8 cellular contexts compared by ENCODE assay signal in genomic region chr1:205977348-205978014, GRCh38. TPM values are rescaled to one million over a fixed set of nuclear protein-coding genes. Genes with fewer than 3 reads are reported as not detected.
DNase-seq lines count a peak whose midpoint lies in the region; ATAC-seq, FAIRE-seq and TF ChIP-seq lines count a peak whose summit lies in the region.

No MANE protein-coding gene starts in this region.

- no peak overlapping the region for H3K4me2 ChIP-seq in endothelial cell of umbilical vein (ENCODE audit: insufficient read depth, low read length)

- TF ChIP-seq POLR2A in endothelial cell of umbilical vein (IDR thresholded peaks at IDR 0.05; ENCODE audit: low read depth, low read length), result no peak

- no TSS peak for BruUV-seq in endothelial cell of umbilical vein (replicated peaks; lab: Mats Ljungman, UMichigan)

- H3K9me3 ChIP-seq in NT2/D1 (ENCODE audit: insufficient read depth, low read length) (no peaks in the 10 kb centered on the region), endothelial cell of umbilical vein (replicated peaks; ENCODE audit: control insufficient read depth, insufficient read depth, low read length) (no peaks in the 10 kb centered on the region), mucosa of descending colon (no peaks in the 10 kb centered on the region)

- H3K4me3 ChIP-seq in NT2/D1 (ENCODE audit: insufficient read length, low read depth) (no peak overlapping the region), endothelial cell of umbilical vein (replicated peaks in 1 of 3; ENCODE audit: insufficient read depth in 1 of 3, low read depth in 1 of 3, low read length in 3 of 3) (no peak overlapping the region), mucosa of descending colon (no peak overlapping the region)

- dilution Hi-C loops in endothelial cell of umbilical vein (cut with MboI; ENCODE audit: extremely low pct_ligation_motif_present, low sequenced_read_pairs), result loop anchor here (25.0 kb wide), 1 partner anchor 135 kb away; the partner anchor contains the start of gene AVPR1B

- CTCF ChIA-PET in endothelial cell of umbilical vein (lab: Charles Lee), result interaction anchor here (0.6 to 12.0 kb wide), 89 partner anchors 9 to 448 kb away, joined by 3 to 1606 read pairs (median 5); partner anchors contain the start of genes PM20D1, RAB29, RAB7B and SLC26A9

- no peaks in the 10 kb centered on the region for H3K36me3 ChIP-seq in NT2/D1 (ENCODE audit: insufficient read depth, insufficient read length, low read length)
- H3K36me3 ChIP-seq in endothelial cell of umbilical vein (ENCODE audit: control insufficient read depth in 2 of 2, extremely low read depth in 1 of 2, insufficient read depth in 2 of 2, low read length in 2 of 2), result no peaks in the 10 kb centered on the region
- no peaks in the 10 kb centered on the region for H3K36me3 ChIP-seq in mucosa of descending colon (ENCODE audit: low read depth)

- H3K9me1 ChIP-seq in endothelial cell of umbilical vein (replicated peaks; ENCODE audit: control insufficient read depth, extremely low read depth, insufficient read depth, low read length), result no peaks in the 10 kb centered on the region

- H2AFZ ChIP-seq in endothelial cell of umbilical vein (ENCODE audit: low read depth, low read length), result no peak overlapping the region

- H4K20me1 ChIP-seq in endothelial cell of umbilical vein (replicated peaks; ENCODE audit: control insufficient read depth, extremely low read depth, insufficient read depth, low read length), result no peaks in the 10 kb centered on the region

- peak; percentile 90 for DNase-seq in DMS153 (lab: John Stamatoyannopoulos, UW)
- peak; percentile 71 for DNase-seq in HuH-7 (ENCODE audit: low spot score)
- DNase-seq in NT2/D1 (ENCODE audit: low read depth, low spot score), result peak; percentile 82
- peak; percentile 46 to 64 (median 48) for DNase-seq in activated CD8-positive, alpha-beta memory T cell treated with anti-CD3 and anti-CD28 coated beads for 48 hours (ENCODE audit: low read depth in 2 of 3, low spot score in 2 of 3)
- peak; percentile 68 for DNase-seq in endothelial cell of umbilical vein (ENCODE audit: low read depth, low spot score)
- DNase-seq in mucosa of descending colon, result peak in 2 of 3 donors; percentile 65 to 77
- DNase-seq in stimulated activated CD8-positive, alpha-beta memory T cell treated with anti-CD3 and anti-CD28 coated beads, Interleukin-4, amount 100 ng/mL, for 1 hour (ENCODE audit: low read depth in 2 of 2, low spot score in 1 of 2), result peak; percentile 52

- H3K27ac ChIP-seq in endothelial cell of umbilical vein (ENCODE audit: insufficient read depth, low read depth, low read length), result no peak overlapping the region

- POLR2A ChIA-PET in endothelial cell of umbilical vein (lab: Charles Lee), result interaction anchor here (0.9 to 1.0 kb wide), 2 partner anchors 57 to 59 kb away, joined by 4 to 7 read pairs; no protein-coding TSS in a partner anchor

- TF ChIP-seq CTCF in endothelial cell of umbilical vein (IDR thresholded peaks at IDR 0.05; ENCODE audit: extremely low read depth in 1 of 2, insufficient read depth in 1 of 2, low read depth in 1 of 2, low read length in 2 of 2) (peak; percentile 91 to 98), mucosa of descending colon (IDR thresholded peaks at IDR 0.05) (peak; percentile 81)

- H3K27me3 ChIP-seq in NT2/D1 (ENCODE audit: insufficient read depth, insufficient read length) (no peaks in the 10 kb centered on the region), endothelial cell of umbilical vein (ENCODE audit: control insufficient read depth in 2 of 2, insufficient read depth in 2 of 2, low read length in 2 of 2) (no peaks in the 10 kb centered on the region)

- intact Hi-C loops in endothelial cell of umbilical vein (cut with micrococcal nuclease), result loop anchor here (1.0 kb wide), 3 partner anchors 58 to 318 kb away; no protein-coding TSS in a partner anchor
- intact Hi-C loops in mucosa of descending colon (cut with DNase I, micrococcal nuclease), result loop anchor here (2.0 to 5.0 kb wide), 3 partner anchors 59 to 185 kb away; no protein-coding TSS in a partner anchor

- H3K4me1 ChIP-seq in NT2/D1 (ENCODE audit: insufficient read depth, insufficient read length) (peaks cover 17% of the 10 kb centered on the region), endothelial cell of umbilical vein (ENCODE audit: control insufficient read depth, extremely low read depth, insufficient read depth, low read length) (peaks cover 5% of the 10 kb centered on the region), mucosa of descending colon (ENCODE audit: low read depth) (no peaks in the 10 kb centered on the region)

- no peak overlapping the region for H3K9ac ChIP-seq in NT2/D1 (ENCODE audit: insufficient read length, low read depth)
- H3K9ac ChIP-seq in endothelial cell of umbilical vein (replicated peaks; ENCODE audit: extremely low read depth, insufficient read depth, low read length), result no peak overlapping the region

- FAIRE-seq in endothelial cell of umbilical vein (lab: Jason Lieb, UNC), result no peak

- H3K79me2 ChIP-seq in endothelial cell of umbilical vein (ENCODE audit: control insufficient read depth, insufficient read depth, low read length), result no peaks in the 10 kb centered on the region

- ATAC-seq in mucosa of descending colon (peak; percentile 83), GM21526 (IDR thresholded peaks at IDR 0.05; ENCODE audit: low FRiP score, unreplicated experiment) (no peak)

TF ChIP-seq in endothelial cell of umbilical vein, 7 proteins besides CTCF, POLR2A, EP300 and RAD21:
- TF ChIP-seq JUN (IDR thresholded peaks at IDR 0.05; ENCODE audit: borderline replicate concordance, insufficient read depth, insufficient read length, low read depth) (no peak), GATA2 (IDR thresholded peaks at IDR 0.05; ENCODE audit: insufficient read depth, insufficient read length, low read depth, low read length) (no peak), EZH2 (IDR thresholded peaks at IDR 0.05; ENCODE audit: borderline replicate concordance, low read depth, low read length, severe bottlenecking) (no peak)

RNA-seq across cellular contexts. Expression of gene RAB7B, which starts 25.7 kb away (rescaled TPM):
- total RNA-seq in endothelial cell of umbilical vein, result not detected in 2 replicates
- 0.15 and 0.51 TPM in 2 replicates for polyA plus RNA-seq in endothelial cell of umbilical vein
- 0.08 and 0.09 TPM in 2 replicates for polyA plus RNA-seq in endothelial cell of umbilical vein (2011; cell fraction: cytosol; rRNA removed)
- polyA plus RNA-seq in endothelial cell of umbilical vein (2011; cell fraction: nucleus; rRNA removed), result 0.16 and 0.31 TPM in 2 replicates
- polyA plus RNA-seq in endothelial cell of umbilical vein (2012), result 0.16 TPM in 1 of 2 replicates, not detected in the other
- polyA minus RNA-seq in endothelial cell of umbilical vein, result 0.19 TPM in 1 of 2 replicates, not detected in the other
- not detected for polyA minus RNA-seq in endothelial cell of umbilical vein (2011; cell fraction: cytosol; rRNA and poly(A)+ RNA removed)
- polyA minus RNA-seq in endothelial cell of umbilical vein (2011; cell fraction: nucleus; rRNA and poly(A)+ RNA removed), result not detected in 2 replicates
- 1 to 10 TPM in 1 of 3 donors, under 1 TPM in 2; 0.69 to 1.3 (median 0.76) TPM for total RNA-seq in mucosa of descending colon

RNA-seq across cellular contexts. Expression of gene SLC26A9, which starts 34.2 kb away (rescaled TPM):
- 0.12 and 0.20 TPM in 2 replicates for total RNA-seq in endothelial cell of umbilical vein
- 0.08 and 0.10 TPM in 2 replicates for polyA plus RNA-seq in endothelial cell of umbilical vein
- 0.06 and 0.10 TPM in 2 replicates for polyA plus RNA-seq in endothelial cell of umbilical vein (2011; cell fraction: cytosol; rRNA removed)
- polyA plus RNA-seq in endothelial cell of umbilical vein (2011; cell fraction: nucleus; rRNA removed), result 0.56 and 0.97 TPM in 2 replicates
- polyA plus RNA-seq in endothelial cell of umbilical vein (2012), result 0.14 and 0.28 TPM in 2 replicates
- polyA minus RNA-seq in endothelial cell of umbilical vein, result 1.3 TPM in 1 of 2 replicates, not detected in the other
- not detected for polyA minus RNA-seq in endothelial cell of umbilical vein (2011; cell fraction: cytosol; rRNA and poly(A)+ RNA removed)
- polyA minus RNA-seq in endothelial cell of umbilical vein (2011; cell fraction: nucleus; rRNA and poly(A)+ RNA removed), result not detected in 2 replicates
- not detected for total RNA-seq in mucosa of descending colon

RNA-seq across cellular contexts. Expression of gene CTSE, which starts 46.2 kb away (rescaled TPM):
- total RNA-seq in endothelial cell of umbilical vein, result not detected in 2 replicates
- polyA plus RNA-seq in endothelial cell of umbilical vein, result 0.11 and 0.17 TPM in 2 replicates
- polyA plus RNA-seq in endothelial cell of umbilical vein (2011; cell fraction: cytosol; rRNA removed), result 0.07 and 0.08 TPM in 2 replicates
- not detected in 2 replicates for polyA plus RNA-seq in endothelial cell of umbilical vein (2011; cell fraction: nucleus; rRNA removed)
- 0.11 TPM in 1 of 2 replicates, not detected in the other for polyA plus RNA-seq in endothelial cell of umbilical vein (2012)
- not detected in 2 replicates for polyA minus RNA-seq in endothelial cell of umbilical vein
- polyA minus RNA-seq in endothelial cell of umbilical vein (2011; cell fraction: cytosol; rRNA and poly(A)+ RNA removed), result not detected
- not detected in 2 replicates for polyA minus RNA-seq in endothelial cell of umbilical vein (2011; cell fraction: nucleus; rRNA and poly(A)+ RNA removed)
- total RNA-seq in mucosa of descending colon, result 10 to 100 TPM in 2 of 3 donors, 1 to 10 TPM in 1; 6.5 to 26.1 (median 17.7) TPM
